ENCODE assay signal across 7 cellular contexts in the genomic region with DNA sequence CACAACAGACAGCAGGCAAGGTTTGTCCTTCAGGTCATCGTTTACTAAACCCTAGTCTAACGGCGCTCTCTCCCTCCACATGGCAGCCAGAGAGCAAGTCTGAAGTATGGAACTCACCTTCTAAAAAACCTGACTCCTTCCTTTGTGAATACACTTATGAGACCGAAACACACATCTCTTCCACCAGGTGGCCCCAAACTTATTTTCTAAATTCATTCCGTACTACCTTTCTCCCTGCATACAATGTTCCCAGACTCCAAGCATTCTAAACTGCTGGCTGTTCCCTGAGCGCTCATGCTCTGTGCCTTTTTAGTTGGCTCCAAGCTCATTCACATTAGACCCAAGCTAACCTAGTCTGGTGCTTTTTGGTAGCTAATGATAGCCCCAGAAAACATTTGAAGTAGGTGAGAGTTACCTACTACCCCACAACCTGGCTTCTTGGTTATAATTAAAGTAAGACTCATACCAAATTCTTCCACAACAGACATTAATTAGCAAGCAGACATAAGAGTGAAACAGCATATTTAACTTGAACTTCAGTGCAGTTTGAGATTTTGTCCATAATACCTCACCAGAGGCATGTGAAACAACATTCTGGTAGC.
DNase-seq lines count a peak whose midpoint lies in the region; ATAC-seq, FAIRE-seq and TF ChIP-seq lines count a peak whose summit lies in the region.

No MANE protein-coding gene starts in this region.

- peak; percentile 71 for TF ChIP-seq RAD21 in GM12878 (IDR thresholded peaks at IDR 0.05; ENCODE audit: insufficient read depth, low read depth, low read length)

- POLR2A ChIA-PET in GM12878 (lab: Charles Lee), result no interaction called here

- no peak overlapping the region for H3K4me2 ChIP-seq in GM12878 (ENCODE audit: control insufficient read depth, insufficient read depth)

- peak; percentile 46; the same call in 2 of the 3 replicates for TF ChIP-seq CTCF in GM12872 (IDR thresholded peaks at IDR 0.05; ENCODE audit: insufficient read depth, low read depth, low read length)
- peak; percentile 38 to 49 (median 46); a peak in 4 of 6 replicates for TF ChIP-seq CTCF in GM12878 (IDR thresholded peaks at IDR 0.05 in 2 of 3, conservative IDR thresholded peaks at IDR 0.05 in 1 of 3; ENCODE audit: control insufficient read depth in 2 of 3, extremely low read depth in 1 of 3, insufficient read depth in 1 of 3, low read depth in 3 of 3, low read length in 3 of 3)
- peak; percentile 60 for TF ChIP-seq CTCF in upper lobe of right lung (IDR thresholded peaks at IDR 0.05)

- no peaks in the 10 kb centered on the region for H3K79me2 ChIP-seq in GM12878 (ENCODE audit: control insufficient read depth, insufficient read depth, low read length)

- SMC1A ChIA-PET in GM12878 (lab: Charles Lee; ENCODE audit: uncharacterized antibody, unreplicated experiment), result interaction anchor here (0.8 to 1.6 kb wide), 6 partner anchors 22 to 234 kb away, joined by 3 to 6 read pairs (median 4); no protein-coding TSS in a partner anchor

- CTCF ChIA-PET in GM12878 (lab: Yijun Ruan, JAX), result interaction anchor here (0.7 to 5.8 kb wide), 10 partner anchors 12 to 857 kb away, joined by 3 to 38 read pairs (median 4); no protein-coding TSS in a partner anchor

- RAD21 ChIA-PET in GM12878 (lab: Charles Lee; ENCODE audit: unreplicated experiment), result interaction anchor here (2.3 kb wide), 1 partner anchor 199 kb away, joined by 12 read pairs; no protein-coding TSS in a partner anchor

- no peak overlapping the region for H3K9ac ChIP-seq in GM12878 (ENCODE audit: control insufficient read depth, insufficient read depth, low read length)

- H3K9me3 ChIP-seq in GM12878 (replicated peaks; ENCODE audit: control insufficient read depth, insufficient read depth, low read length) (no peaks in the 10 kb centered on the region), upper lobe of right lung (no peaks in the 10 kb centered on the region)

- H3K27ac ChIP-seq in GM12878 (ENCODE audit: control insufficient read depth, insufficient read depth) (no peak overlapping the region), upper lobe of right lung (no peak overlapping the region)

- 0% methylated on average over 5 of the region's 6 CpGs for WGBS in GM12878 (ENCODE audit: insufficient coverage, insufficient replicate concordance, low lambda C conversion rate, missing lambda C conversion rate)

- H3K36me3 ChIP-seq in GM12878 (ENCODE audit: control insufficient read depth in 2 of 2, insufficient read depth in 2 of 2, low read length in 1 of 2), result no peaks in the 10 kb centered on the region
- H3K36me3 ChIP-seq in upper lobe of right lung, result no peaks in the 10 kb centered on the region

- DNase-seq in NCI-H2107 treated with DMSO at 0.1 percent for 48 hours (lab: John Stamatoyannopoulos, UW; ENCODE audit: unreplicated experiment), result peak; percentile 71
- no peak for DNase-seq in GM12878 (ENCODE audit: low read depth, low spot score)
- DNase-seq in islet precursor cell, result peak; percentile 69
- DNase-seq in upper lobe of right lung, result no peak

- peak; percentile 67 for ATAC-seq in HG02642 (IDR thresholded peaks at IDR 0.05; ENCODE audit: poor library complexity, unreplicated experiment)
- ATAC-seq in GM12878, result peak; percentile 78
- ATAC-seq in upper lobe of right lung, result peak; percentile 81
- ATAC-seq in HG03095 (IDR thresholded peaks at IDR 0.05; ENCODE audit: unreplicated experiment), result no peak

- no peak for TF ChIP-seq EP300 in GM12878 (IDR thresholded peaks at IDR 0.05; ENCODE audit: borderline replicate concordance in 1 of 2, control insufficient read depth in 1 of 2, low read depth in 2 of 2, low read length in 2 of 2)

- H4K20me1 ChIP-seq in GM12878 (ENCODE audit: control insufficient read depth, insufficient read depth), result no peaks in the 10 kb centered on the region

- no peak for FAIRE-seq in GM12878 (lab: Jason Lieb, UNC)

- H3K27me3 ChIP-seq in GM12878 (replicated peaks in 1 of 2; ENCODE audit: control insufficient read depth in 2 of 2, insufficient read depth in 2 of 2, low read length in 1 of 2) (peaks cover 0 to 4% of the 10 kb centered on the region in 2 experiments; a peak in 1 of 4 replicates), upper lobe of right lung (no peaks in the 10 kb centered on the region)

- in situ Hi-C loops in GM12878 (cut with MboI), result no loop called here

- no peak overlapping the region for H3K4me3 ChIP-seq in GM12878
- no peak overlapping the region for H3K4me3 ChIP-seq in upper lobe of right lung

- H3K4me1 ChIP-seq in GM12878 (ENCODE audit: control insufficient read depth, insufficient read depth, low read length), result no peaks in the 10 kb centered on the region
- no peaks in the 10 kb centered on the region for H3K4me1 ChIP-seq in upper lobe of right lung

- BruUV-seq in GM12878 (replicated peaks; lab: Mats Ljungman, UMichigan), result no TSS peak

- no peak for TF ChIP-seq POLR2A in GM12878 (IDR thresholded peaks at IDR 0.05; ENCODE audit: low read depth, low read length)

- intact Hi-C loops in GM12878 (cut with micrococcal nuclease; ENCODE audit: unreplicated experiment), result loop anchor here (2.0 to 5.0 kb wide), 2 partner anchors 198 to 232 kb away; no protein-coding TSS in a partner anchor
- intact Hi-C loops in upper lobe of right lung (cut with DNase I), result no loop called here

- H2AFZ ChIP-seq in GM12878 (ENCODE audit: control insufficient read depth, low read depth, low read length), result no peak overlapping the region; the same call in 1 of the 2 replicates

TF ChIP-seq in GM12878, 131 proteins besides CTCF, POLR2A, EP300 and RAD21:
- TF ChIP-seq, protein P1, sequence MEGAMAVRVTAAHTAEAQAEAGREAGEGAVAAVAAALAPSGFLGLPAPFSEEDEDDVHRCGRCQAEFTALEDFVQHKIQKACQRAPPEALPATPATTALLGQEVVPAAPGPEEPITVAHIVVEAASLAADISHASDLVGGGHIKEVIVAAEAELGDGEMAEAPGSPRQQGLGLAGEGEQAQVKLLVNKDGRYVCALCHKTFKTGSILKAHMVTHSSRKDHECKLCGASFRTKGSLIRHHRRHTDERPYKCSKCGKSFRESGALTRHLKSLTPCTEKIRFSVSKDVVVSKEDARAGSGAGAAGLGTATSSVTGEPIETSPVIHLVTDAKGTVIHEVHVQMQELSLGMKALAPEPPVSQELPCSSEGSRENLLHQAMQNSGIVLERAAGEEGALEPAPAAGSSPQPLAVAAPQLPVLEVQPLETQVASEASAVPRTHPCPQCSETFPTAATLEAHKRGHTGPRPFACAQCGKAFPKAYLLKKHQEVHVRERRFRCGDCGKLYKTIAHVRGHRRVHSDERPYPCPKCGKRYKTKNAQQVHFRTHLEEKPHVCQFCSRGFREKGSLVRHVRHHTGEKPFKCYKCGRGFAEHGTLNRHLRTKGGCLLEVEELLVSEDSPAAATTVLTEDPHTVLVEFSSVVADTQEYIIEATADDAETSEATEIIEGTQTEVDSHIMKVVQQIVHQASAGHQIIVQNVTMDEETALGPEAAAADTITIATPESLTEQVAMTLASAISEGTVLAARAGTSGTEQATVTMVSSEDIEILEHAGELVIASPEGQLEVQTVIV (IDR thresholded peaks at IDR 0.05; ENCODE audit: borderline replicate concordance, partially characterized antibody), result no peak
- TF ChIP-seq SP1 (IDR thresholded peaks at IDR 0.05; ENCODE audit: low read depth, low read length), result no peak
- TF ChIP-seq, protein P2, sequence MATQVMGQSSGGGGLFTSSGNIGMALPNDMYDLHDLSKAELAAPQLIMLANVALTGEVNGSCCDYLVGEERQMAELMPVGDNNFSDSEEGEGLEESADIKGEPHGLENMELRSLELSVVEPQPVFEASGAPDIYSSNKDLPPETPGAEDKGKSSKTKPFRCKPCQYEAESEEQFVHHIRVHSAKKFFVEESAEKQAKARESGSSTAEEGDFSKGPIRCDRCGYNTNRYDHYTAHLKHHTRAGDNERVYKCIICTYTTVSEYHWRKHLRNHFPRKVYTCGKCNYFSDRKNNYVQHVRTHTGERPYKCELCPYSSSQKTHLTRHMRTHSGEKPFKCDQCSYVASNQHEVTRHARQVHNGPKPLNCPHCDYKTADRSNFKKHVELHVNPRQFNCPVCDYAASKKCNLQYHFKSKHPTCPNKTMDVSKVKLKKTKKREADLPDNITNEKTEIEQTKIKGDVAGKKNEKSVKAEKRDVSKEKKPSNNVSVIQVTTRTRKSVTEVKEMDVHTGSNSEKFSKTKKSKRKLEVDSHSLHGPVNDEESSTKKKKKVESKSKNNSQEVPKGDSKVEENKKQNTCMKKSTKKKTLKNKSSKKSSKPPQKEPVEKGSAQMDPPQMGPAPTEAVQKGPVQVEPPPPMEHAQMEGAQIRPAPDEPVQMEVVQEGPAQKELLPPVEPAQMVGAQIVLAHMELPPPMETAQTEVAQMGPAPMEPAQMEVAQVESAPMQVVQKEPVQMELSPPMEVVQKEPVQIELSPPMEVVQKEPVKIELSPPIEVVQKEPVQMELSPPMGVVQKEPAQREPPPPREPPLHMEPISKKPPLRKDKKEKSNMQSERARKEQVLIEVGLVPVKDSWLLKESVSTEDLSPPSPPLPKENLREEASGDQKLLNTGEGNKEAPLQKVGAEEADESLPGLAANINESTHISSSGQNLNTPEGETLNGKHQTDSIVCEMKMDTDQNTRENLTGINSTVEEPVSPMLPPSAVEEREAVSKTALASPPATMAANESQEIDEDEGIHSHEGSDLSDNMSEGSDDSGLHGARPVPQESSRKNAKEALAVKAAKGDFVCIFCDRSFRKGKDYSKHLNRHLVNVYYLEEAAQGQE (IDR thresholded peaks at IDR 0.05; ENCODE audit: low read depth, low read length), result no peak
- TF ChIP-seq TCF3 (IDR thresholded peaks at IDR 0.05; ENCODE audit: borderline replicate concordance, insufficient read depth, low read depth, low read length), result no peak
- no peak for TF ChIP-seq FOXK2 (IDR thresholded peaks at IDR 0.05)
- peak; percentile 48; the same call in 1 of the 2 replicates for TF ChIP-seq SMC3 (IDR thresholded peaks at IDR 0.05; ENCODE audit: borderline replicate concordance, low read length)
- no peak for TF ChIP-seq KAT2A (conservative IDR thresholded peaks at IDR 0.05; ENCODE audit: control insufficient read depth, low read depth, low read length)

Comparison
In these comparisons a context has a peak if more than half of its experiments do, and no peak if none do; other contexts are left out.
1. DNase-seq: peak in NCI-H2107 treated with DMSO at 0.1 percent for 48 hours (single experiment) and islet precursor cell (single experiment); none in GM12878 (single experiment) and upper lobe of right lung (single experiment).
2. Peak in every context shown above with its lines, with median percentiles within 50 percentile points of each other: CTCF ChIP-seq.